In the genomic region with DNA sequence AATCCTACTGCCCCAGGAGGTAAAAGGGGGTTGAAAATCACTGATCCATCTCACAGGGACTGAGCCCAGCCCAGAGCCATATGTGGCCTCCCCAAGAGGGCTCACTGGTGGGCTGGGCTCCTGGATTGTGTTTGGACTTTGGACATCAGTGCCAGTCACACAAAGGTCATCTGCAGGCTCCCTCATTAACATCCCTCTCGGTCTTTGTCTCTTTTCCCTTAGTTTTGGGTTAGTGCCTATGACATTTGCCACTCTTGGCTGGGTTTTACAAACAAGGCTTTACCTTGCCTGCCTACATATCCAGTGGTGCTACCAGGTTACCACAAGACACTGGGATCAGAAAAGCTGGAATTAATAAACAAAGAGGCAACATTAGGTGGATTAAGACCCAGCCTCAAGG, we compare ENCODE assay signal across 19 cellular contexts. TPM values are rescaled to one million over a fixed set of nuclear protein-coding genes. Genes with fewer than 3 reads are reported as not detected.
A peak's percentile ranks its signal among the peaks of the same experiment; 100 is the strongest.
DNase-seq lines count a peak whose midpoint lies in the region; ATAC-seq, FAIRE-seq and TF ChIP-seq lines count a peak whose summit lies in the region.
"Had no signal": no experiment of that assay in that cellular context is flagged by ENCODE, and none has a peak within 500 bp of the region (broad histone marks: within the 10 kb centered on the region; RNA-seq: fewer than 3 reads in every experiment).

No MANE protein-coding gene starts in this region.

- FAIRE-seq in small intestine (lab: Jason Lieb, UNC) (no peak), HTR-8/SVneo (lab: Jason Lieb, UNC) (no peak)
- FAIRE-seq: GM12892, H1 had no signal

- H3K27me3 ChIP-seq in right atrium auricular region = no peaks in the 10 kb centered on the region
- H3K27me3 ChIP-seq in small intestine (ENCODE audit: control insufficient read depth in 2 of 2, insufficient read depth in 2 of 2, low read length in 2 of 2) = no peaks in the 10 kb centered on the region

- TF ChIP-seq CTCF in right atrium auricular region (IDR thresholded peaks at IDR 0.05) (no peak), mesothelial cell of epicardium (IDR thresholded peaks at IDR 0.05; ENCODE audit: unreplicated experiment) (no peak)

- intact Hi-C loops in Right ventricle myocardium superior (cut with DNase I) = no loop called here

- H3K4me3 ChIP-seq in right atrium auricular region = no peak overlapping the region
- H3K4me3 ChIP-seq in small intestine (ENCODE audit: low read depth in 1 of 2, low read length in 2 of 2) = no peak overlapping the region
- H3K4me3 ChIP-seq: HAP-1 had no signal

- DNase-seq in right atrium auricular region (ENCODE audit: low spot score) = no peak
- DNase-seq in Right ventricle myocardium superior = no peak
- peak; percentile 5 for DNase-seq in left kidney (ENCODE audit: low read depth, low spot score)
- no peak for DNase-seq in mesothelial cell of epicardium (ENCODE audit: low spot score in 2 of 2, unreplicated experiment in 2 of 2)
- DNase-seq in small intestine = peak; percentile 48
- DNase-seq in kidney tubule cell (ENCODE audit: low spot score) = no peak
- DNase-seq in HTR-8/SVneo (ENCODE audit: insufficient read length, low spot score) = no peak
- DNase-seq: 8988T; AML-193; C1 segment of cervical spinal cord; CD4-positive, alpha-beta memory T cell; DMS153; DMS79 treated with DMSO at 0.1 percent for 48 hours; EL; GDM1 had no signal

- no peaks in the 10 kb centered on the region for H3K4me1 Mint-ChIP-seq in mesothelial cell of epicardium

- WGBS in small intestine, 3 donors = 24 to 58% (median 40%) methylated on average over 1 of the region's 1 CpG

- H3K4me3 Mint-ChIP-seq in mesothelial cell of epicardium = no peak overlapping the region
- H3K4me3 Mint-ChIP-seq: CD4-positive, alpha-beta memory T cell had no signal

- H3K36me3 Mint-ChIP-seq in mesothelial cell of epicardium = peaks cover 20% of the 10 kb centered on the region

- H3K27ac Mint-ChIP-seq in mesothelial cell of epicardium = peak overlapping the region; percentile 16

- ATAC-seq in Right ventricle myocardium superior (ENCODE audit: poor library complexity) (no peak), GM18867 (IDR thresholded peaks at IDR 0.05; ENCODE audit: unreplicated experiment) (no peak)

- no peaks in the 10 kb centered on the region for H3K9me3 Mint-ChIP-seq in mesothelial cell of epicardium
- H3K9me3 Mint-ChIP-seq: CD4-positive, alpha-beta memory T cell had no signal

- no peaks in the 10 kb centered on the region for H3K27me3 Mint-ChIP-seq in mesothelial cell of epicardium (ENCODE audit: low read depth)
- H3K27me3 Mint-ChIP-seq: CD4-positive, alpha-beta memory T cell had no signal

- H3K4me1 ChIP-seq in right atrium auricular region = peaks cover 0 to 14% of the 10 kb centered on the region in 2 donors
- H3K4me1 ChIP-seq in small intestine (ENCODE audit: control insufficient read depth in 2 of 2, insufficient read depth in 1 of 2, low read depth in 1 of 2, low read length in 1 of 2) = peaks cover 6 to 9% of the 10 kb centered on the region in 2 donors
- H3K4me1 ChIP-seq: HAP-1 had no signal

- H3K36me3 ChIP-seq in right atrium auricular region (no peaks in the 10 kb centered on the region), small intestine (ENCODE audit: control insufficient read depth in 2 of 2, insufficient read depth in 2 of 2, low read length in 2 of 2) (no peaks in the 10 kb centered on the region)
- H3K36me3 ChIP-seq: HAP-1 had no signal

- H3K27ac ChIP-seq in right atrium auricular region = peak overlapping the region; percentile 48 to 83
- H3K27ac ChIP-seq in small intestine (ENCODE audit: low read depth in 1 of 2, low read length in 1 of 2) = no peak overlapping the region

- no peaks in the 10 kb centered on the region for H3K9me3 ChIP-seq in right atrium auricular region
- no peaks in the 10 kb centered on the region for H3K9me3 ChIP-seq in small intestine (ENCODE audit: control insufficient read depth, low read depth)
- H3K9me3 ChIP-seq: HAP-1 had no signal

RNA-seq across cellular contexts. Expression of a gene that starts 27.9 kb away (rescaled TPM):
- total RNA-seq in right atrium auricular region (10 to 100 TPM; 18.5 to 36.9 TPM), Right ventricle myocardium superior (19.3 TPM), mesothelial cell of epicardium (41.9 to 48.0 TPM (median 45.8 TPM) in 3 replicates)
- polyA plus RNA-seq in small intestine = 1 to 10 TPM; 5.1 to 9.7 (median 8.4) TPM

RNA-seq across cellular contexts. Expression of a gene that starts 28.2 kb away (rescaled TPM):
- total RNA-seq in right atrium auricular region = 10 to 100 TPM; 17.8 to 26.4 TPM
- total RNA-seq in Right ventricle myocardium superior = 18.7 TPM
- 26.6 to 27.1 TPM (median 26.6 TPM) in 3 replicates for total RNA-seq in mesothelial cell of epicardium
- 10 to 100 TPM; 17.0 to 27.1 (median 17.9) TPM for polyA plus RNA-seq in small intestine

RNA-seq across cellular contexts. Expression of a gene that starts 39.5 kb away (rescaled TPM):
- total RNA-seq in right atrium auricular region (under 1 TPM in 1 of 2 donors, not detected in 1; 0.28 TPM), Right ventricle myocardium superior (not detected), mesothelial cell of epicardium (0.74 to 1.1 TPM (median 0.80 TPM) in 3 replicates)
- under 1 TPM; 0.04 to 0.67 (median 0.27) TPM for polyA plus RNA-seq in small intestine

Comparison
In these comparisons a context has a peak if more than half of its experiments do, and no peak if none do; other contexts are left out.
1. DNase-seq: peak in left kidney (single experiment) and small intestine (single experiment); none in right atrium auricular region (single experiment), Right ventricle myocardium superior (single experiment), mesothelial cell of epicardium (0 of 2), kidney tubule cell (single experiment) and HTR-8/SVneo (single experiment).
2. H3K27ac ChIP-seq: peak in right atrium auricular region (2 of 2); none in small intestine (0 of 2).